8 cellular contexts compared by ENCODE assay signal in the genomic region with DNA sequence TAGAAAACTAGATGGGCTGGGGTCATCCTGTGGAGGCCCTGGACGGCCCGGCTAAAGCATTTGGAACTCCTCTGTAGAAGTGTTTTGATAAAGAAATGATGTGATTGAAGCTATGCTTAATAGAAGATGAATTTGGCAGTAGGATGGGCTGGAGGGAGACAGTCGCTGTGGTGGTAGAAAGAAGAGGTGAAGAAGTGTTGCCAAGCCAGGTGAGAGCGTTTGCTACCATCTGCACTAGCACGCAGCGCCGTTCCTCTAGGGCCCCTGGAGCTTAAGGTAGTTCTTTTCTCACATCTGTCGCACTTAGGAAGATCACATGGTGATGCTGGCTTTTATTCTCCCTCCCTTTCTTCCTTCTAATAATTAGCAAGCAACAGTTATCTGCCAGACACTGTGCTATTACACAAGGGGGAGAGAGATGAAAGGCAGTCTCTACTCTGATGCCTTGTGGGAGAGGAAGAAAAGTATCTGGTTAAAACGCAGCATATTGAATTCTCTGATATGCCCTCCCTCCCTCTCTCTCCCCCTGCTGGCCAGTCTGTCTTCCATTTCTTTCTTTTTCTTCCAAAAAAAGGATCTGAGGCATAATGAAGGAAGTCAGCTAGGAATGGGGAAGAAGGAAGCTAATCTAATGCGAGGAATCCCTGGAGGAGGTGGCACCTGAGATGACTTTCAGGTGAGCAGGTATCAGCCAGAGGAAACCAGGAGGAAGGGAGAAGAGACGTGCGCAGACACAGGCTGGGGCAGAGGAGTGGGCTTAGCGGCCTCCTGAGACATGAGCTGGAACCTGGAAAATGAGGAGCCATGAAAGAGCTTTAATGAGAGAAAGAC.
DNase-seq lines count a peak whose midpoint lies in the region; ATAC-seq and TF ChIP-seq lines count a peak whose summit lies in the region.

No MANE protein-coding gene starts in this region.

- no peak overlapping the region for H3K9ac ChIP-seq in neural progenitor cell

- H3K9me3 ChIP-seq in neural progenitor cell (ENCODE audit: low read depth), result no peaks in the 10 kb centered on the region

- no peaks in the 10 kb centered on the region for H3K27me3 Mint-ChIP-seq in central memory CD8-positive, alpha-beta T cell
- H3K27me3 Mint-ChIP-seq in neural progenitor cell (ENCODE audit: insufficient read depth, low read depth), result peaks cover 14% of the 10 kb centered on the region

- no peak overlapping the region for H2AFZ ChIP-seq in neural progenitor cell (replicated peaks)

- H3K36me3 Mint-ChIP-seq in central memory CD8-positive, alpha-beta T cell (ENCODE audit: insufficient read depth), result peaks cover 79% of the 10 kb centered on the region
- H3K36me3 Mint-ChIP-seq in neural progenitor cell, result peaks cover 2% of the 10 kb centered on the region

- H3K4me1 ChIP-seq in neural progenitor cell, result peaks cover 24% of the 10 kb centered on the region

- H3F3A ChIP-seq in neural progenitor cell (ENCODE audit: low read depth), result peaks cover 10% of the 10 kb centered on the region

- H3K27ac Mint-ChIP-seq in central memory CD8-positive, alpha-beta T cell (ENCODE audit: low read depth), result peak overlapping the region; percentile 81
- H3K27ac Mint-ChIP-seq in neural progenitor cell, result peak overlapping the region; percentile 6

- H3K4me2 ChIP-seq in neural progenitor cell, result no peak overlapping the region

- no peak for TF ChIP-seq CTCF in neural progenitor cell (IDR thresholded peaks at IDR 0.05)

- no peaks in the 10 kb centered on the region for H3K9me3 Mint-ChIP-seq in central memory CD8-positive, alpha-beta T cell
- H3K9me3 Mint-ChIP-seq in neural progenitor cell, result peaks cover 9% of the 10 kb centered on the region

- no peak for ATAC-seq in central memory CD8-positive, alpha-beta T cell (replicated peaks; ENCODE audit: extremely low read depth, poor library complexity, severe bottlenecking)
- ATAC-seq in GM18868 (IDR thresholded peaks at IDR 0.05; ENCODE audit: unreplicated experiment) (no peak), HG03039 (IDR thresholded peaks at IDR 0.05; ENCODE audit: unreplicated experiment) (no peak)

- no peak overlapping the region for H3K4me3 Mint-ChIP-seq in central memory CD8-positive, alpha-beta T cell
- no peak overlapping the region for H3K4me3 Mint-ChIP-seq in neural progenitor cell

- no peaks in the 10 kb centered on the region for H4K20me1 ChIP-seq in neural progenitor cell (ENCODE audit: low read depth)

- no peaks in the 10 kb centered on the region for H3K36me3 ChIP-seq in neural progenitor cell

- no peaks in the 10 kb centered on the region for H3K27me3 ChIP-seq in neural progenitor cell

- no peak overlapping the region for H3K27ac ChIP-seq in neural progenitor cell

- peak; percentile 40 for DNase-seq in DMS114 treated with DMSO at 0.1 percent for 48 hours (lab: John Stamatoyannopoulos, UW; ENCODE audit: unreplicated experiment)
- peak; percentile 46 for DNase-seq in NAMALWA (ENCODE audit: low spot score)
- no peak for DNase-seq in central memory CD8-positive, alpha-beta T cell (ENCODE audit: low spot score in 2 of 2)
- DNase-seq in neural progenitor cell (ENCODE audit: low spot score), result no peak
- no peak for DNase-seq in anterior cingulate cortex (lab: John Stamatoyannopoulos, UW)
- DNase-seq in stimulated activated CD4-positive, alpha-beta T cell treated with anti-CD3 and anti-CD28 coated beads, Interleukin-1b, Interleukin-23, amount 100 ng/mL, for 48 hours, result no peak

- peaks cover 69% of the 10 kb centered on the region for H3K4me1 Mint-ChIP-seq in central memory CD8-positive, alpha-beta T cell
- peaks cover 65% of the 10 kb centered on the region for H3K4me1 Mint-ChIP-seq in neural progenitor cell

- no peaks in the 10 kb centered on the region for H3K79me2 ChIP-seq in neural progenitor cell (ENCODE audit: low read depth)

- H3K4me3 ChIP-seq in neural progenitor cell, result no peak overlapping the region

Comparison
In these comparisons a context has a peak if more than half of its experiments do, and no peak if none do; other contexts are left out.
1. DNase-seq: peak in DMS114 treated with DMSO at 0.1 percent for 48 hours (single experiment) and NAMALWA (single experiment); none in central memory CD8-positive, alpha-beta T cell (0 of 2), neural progenitor cell (single experiment), anterior cingulate cortex (0 of 58) and stimulated activated CD4-positive, alpha-beta T cell treated with anti-CD3 and anti-CD28 coated beads, Interleukin-1b, Interleukin-23, amount 100 ng/mL, for 48 hours (single experiment).